Comparison of ENCODE assay signal across 1 cellular context in the genomic region with DNA sequence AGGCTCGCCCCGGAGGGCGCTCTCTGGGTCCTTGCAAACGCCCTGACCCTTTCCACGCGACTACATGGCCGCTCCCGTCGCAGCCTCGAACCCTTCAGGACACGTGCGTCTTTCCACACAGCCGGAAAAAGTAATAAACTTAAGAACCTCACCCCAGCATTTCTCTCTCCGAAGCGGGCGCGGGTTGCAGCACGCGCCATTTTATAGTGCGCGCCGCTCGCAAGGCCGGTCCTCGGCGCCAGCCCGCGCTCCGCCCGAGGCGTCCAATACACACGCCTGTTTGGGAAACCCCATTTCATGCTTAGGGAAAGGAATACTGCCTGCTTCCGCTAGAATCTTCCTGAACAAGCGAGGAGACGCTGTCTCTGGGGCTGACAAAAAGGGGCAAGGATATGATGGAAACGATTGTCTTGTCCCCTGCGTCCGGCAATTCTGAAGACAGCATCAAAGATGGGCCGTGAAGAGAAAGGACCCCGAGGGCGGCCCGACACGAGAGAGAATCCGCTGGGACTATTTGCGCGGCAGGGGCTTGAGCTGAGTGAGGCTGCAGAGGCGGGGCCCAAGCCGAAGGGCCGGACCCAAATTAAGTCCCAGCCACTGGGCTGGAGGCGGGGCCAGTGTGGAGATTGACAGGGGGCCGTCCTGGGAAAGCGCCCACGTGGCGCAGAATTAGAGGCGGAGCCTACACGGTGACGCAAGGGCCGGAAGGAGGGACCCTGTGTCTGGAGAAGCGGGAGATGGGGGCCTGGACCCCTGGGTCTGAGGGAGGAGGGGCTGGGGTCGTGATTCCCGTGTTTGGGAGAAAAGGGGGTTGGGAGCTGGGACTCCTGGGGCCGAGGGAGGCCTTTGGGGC.
A peak's percentile ranks its signal among the peaks of the same experiment; 100 is the strongest.
TF ChIP-seq lines count a peak whose summit lies in the region.

No MANE protein-coding gene starts in this region.

TF ChIP-seq in HepG2, 621 proteins besides CTCF, POLR2A, EP300 and RAD21 (continued from another document and continues in another):
- TF ChIP-seq, protein P1, sequence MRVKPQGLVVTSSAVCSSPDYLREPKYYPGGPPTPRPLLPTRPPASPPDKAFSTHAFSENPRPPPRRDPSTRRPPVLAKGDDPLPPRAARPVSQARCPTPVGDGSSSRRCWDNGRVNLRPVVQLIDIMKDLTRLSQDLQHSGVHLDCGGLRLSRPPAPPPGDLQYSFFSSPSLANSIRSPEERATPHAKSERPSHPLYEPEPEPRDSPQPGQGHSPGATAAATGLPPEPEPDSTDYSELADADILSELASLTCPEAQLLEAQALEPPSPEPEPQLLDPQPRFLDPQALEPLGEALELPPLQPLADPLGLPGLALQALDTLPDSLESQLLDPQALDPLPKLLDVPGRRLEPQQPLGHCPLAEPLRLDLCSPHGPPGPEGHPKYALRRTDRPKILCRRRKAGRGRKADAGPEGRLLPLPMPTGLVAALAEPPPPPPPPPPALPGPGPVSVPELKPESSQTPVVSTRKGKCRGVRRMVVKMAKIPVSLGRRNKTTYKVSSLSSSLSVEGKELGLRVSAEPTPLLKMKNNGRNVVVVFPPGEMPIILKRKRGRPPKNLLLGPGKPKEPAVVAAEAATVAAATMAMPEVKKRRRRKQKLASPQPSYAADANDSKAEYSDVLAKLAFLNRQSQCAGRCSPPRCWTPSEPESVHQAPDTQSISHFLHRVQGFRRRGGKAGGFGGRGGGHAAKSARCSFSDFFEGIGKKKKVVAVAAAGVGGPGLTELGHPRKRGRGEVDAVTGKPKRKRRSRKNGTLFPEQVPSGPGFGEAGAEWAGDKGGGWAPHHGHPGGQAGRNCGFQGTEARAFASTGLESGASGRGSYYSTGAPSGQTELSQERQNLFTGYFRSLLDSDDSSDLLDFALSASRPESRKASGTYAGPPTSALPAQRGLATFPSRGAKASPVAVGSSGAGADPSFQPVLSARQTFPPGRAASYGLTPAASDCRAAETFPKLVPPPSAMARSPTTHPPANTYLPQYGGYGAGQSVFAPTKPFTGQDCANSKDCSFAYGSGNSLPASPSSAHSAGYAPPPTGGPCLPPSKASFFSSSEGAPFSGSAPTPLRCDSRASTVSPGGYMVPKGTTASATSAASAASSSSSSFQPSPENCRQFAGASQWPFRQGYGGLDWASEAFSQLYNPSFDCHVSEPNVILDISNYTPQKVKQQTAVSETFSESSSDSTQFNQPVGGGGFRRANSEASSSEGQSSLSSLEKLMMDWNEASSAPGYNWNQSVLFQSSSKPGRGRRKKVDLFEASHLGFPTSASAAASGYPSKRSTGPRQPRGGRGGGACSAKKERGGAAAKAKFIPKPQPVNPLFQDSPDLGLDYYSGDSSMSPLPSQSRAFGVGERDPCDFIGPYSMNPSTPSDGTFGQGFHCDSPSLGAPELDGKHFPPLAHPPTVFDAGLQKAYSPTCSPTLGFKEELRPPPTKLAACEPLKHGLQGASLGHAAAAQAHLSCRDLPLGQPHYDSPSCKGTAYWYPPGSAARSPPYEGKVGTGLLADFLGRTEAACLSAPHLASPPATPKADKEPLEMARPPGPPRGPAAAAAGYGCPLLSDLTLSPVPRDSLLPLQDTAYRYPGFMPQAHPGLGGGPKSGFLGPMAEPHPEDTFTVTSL (CRISPR knock-in tag; IDR thresholded peaks at IDR 0.05; ENCODE audit: borderline replicate concordance), result no peak
- TF ChIP-seq ELF3 (CRISPR knock-in tag; IDR thresholded peaks at IDR 0.05) (no peak), EED (CRISPR knock-in tag; IDR thresholded peaks at IDR 0.05) (no peak), POLR2G (IDR thresholded peaks at IDR 0.05; ENCODE audit: low read depth, low read length) (peak; percentile 99), RFX1 (IDR thresholded peaks at IDR 0.05) (no peak), RFX5 (IDR thresholded peaks at IDR 0.05; ENCODE audit: low read depth, low read length) (0 out of 2 replicates have a peak, but pooled peaks have one; percentile 15), ZNF367 (CRISPR knock-in tag; IDR thresholded peaks at IDR 0.05; ENCODE audit: borderline replicate concordance) (no peak), PITX1 (CRISPR knock-in tag; IDR thresholded peaks at IDR 0.05) (no peak), ZNF788 (CRISPR knock-in tag; IDR thresholded peaks at IDR 0.05; ENCODE audit: borderline replicate concordance) (no peak; the same call in 1 of the 2 replicates), ZFAT (CRISPR knock-in tag; conservative IDR thresholded peaks at IDR 0.05) (no peak), RAD51 (IDR thresholded peaks at IDR 0.05; ENCODE audit: borderline replicate concordance) (peak; percentile 41; the same call in 1 of the 2 replicates), ZNF33B (CRISPR knock-in tag; IDR thresholded peaks at IDR 0.05) (peak; percentile 42; the same call in 1 of the 2 replicates), SP5 (CRISPR knock-in tag; IDR thresholded peaks at IDR 0.05; ENCODE audit: borderline replicate concordance, low read depth) (peak; percentile 68), ZMAT3 (CRISPR knock-in tag; conservative IDR thresholded peaks at IDR 0.05) (no peak), ZMYM2 (CRISPR knock-in tag; IDR thresholded peaks at IDR 0.05) (no peak), REPIN1 (CRISPR knock-in tag; IDR thresholded peaks at IDR 0.05; ENCODE audit: borderline replicate concordance, low read depth) (0 out of 2 replicates have a peak, but pooled peaks have one; percentile 46), KDM4B (CRISPR knock-in tag; IDR thresholded peaks at IDR 0.05) (no peak), ZNF34 (CRISPR knock-in tag; IDR thresholded peaks at IDR 0.05; ENCODE audit: borderline replicate concordance) (no peak), STAG1 (CRISPR knock-in tag; IDR thresholded peaks at IDR 0.05) (no peak), NFE2L2 (IDR thresholded peaks at IDR 0.05; ENCODE audit: low read length) (no peak)
- TF ChIP-seq, protein P2, sequence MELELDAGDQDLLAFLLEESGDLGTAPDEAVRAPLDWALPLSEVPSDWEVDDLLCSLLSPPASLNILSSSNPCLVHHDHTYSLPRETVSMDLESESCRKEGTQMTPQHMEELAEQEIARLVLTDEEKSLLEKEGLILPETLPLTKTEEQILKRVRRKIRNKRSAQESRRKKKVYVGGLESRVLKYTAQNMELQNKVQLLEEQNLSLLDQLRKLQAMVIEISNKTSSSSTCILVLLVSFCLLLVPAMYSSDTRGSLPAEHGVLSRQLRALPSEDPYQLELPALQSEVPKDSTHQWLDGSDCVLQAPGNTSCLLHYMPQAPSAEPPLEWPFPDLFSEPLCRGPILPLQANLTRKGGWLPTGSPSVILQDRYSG (CRISPR knock-in tag; IDR thresholded peaks at IDR 0.05), result no peak
- TF ChIP-seq, protein P3, sequence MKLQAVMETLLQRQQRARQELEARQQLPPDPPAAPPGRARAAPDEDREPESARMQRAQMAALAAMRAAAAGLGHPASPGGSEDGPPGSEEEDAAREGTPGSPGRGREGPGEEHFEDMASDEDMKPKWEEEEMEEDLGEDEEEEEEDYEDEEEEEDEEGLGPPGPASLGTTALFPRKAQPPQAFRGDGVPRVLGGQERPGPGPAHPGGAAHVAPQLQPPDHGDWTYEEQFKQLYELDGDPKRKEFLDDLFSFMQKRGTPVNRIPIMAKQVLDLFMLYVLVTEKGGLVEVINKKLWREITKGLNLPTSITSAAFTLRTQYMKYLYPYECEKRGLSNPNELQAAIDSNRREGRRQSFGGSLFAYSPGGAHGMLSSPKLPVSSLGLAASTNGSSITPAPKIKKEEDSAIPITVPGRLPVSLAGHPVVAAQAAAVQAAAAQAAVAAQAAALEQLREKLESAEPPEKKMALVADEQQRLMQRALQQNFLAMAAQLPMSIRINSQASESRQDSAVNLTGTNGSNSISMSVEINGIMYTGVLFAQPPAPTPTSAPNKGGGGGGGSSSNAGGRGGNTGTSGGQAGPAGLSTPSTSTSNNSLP (IDR thresholded peaks at IDR 0.05; ENCODE audit: low read depth, low read length), result peak; percentile 52; the same call in 1 of the 2 replicates
- TF ChIP-seq, protein P4, sequence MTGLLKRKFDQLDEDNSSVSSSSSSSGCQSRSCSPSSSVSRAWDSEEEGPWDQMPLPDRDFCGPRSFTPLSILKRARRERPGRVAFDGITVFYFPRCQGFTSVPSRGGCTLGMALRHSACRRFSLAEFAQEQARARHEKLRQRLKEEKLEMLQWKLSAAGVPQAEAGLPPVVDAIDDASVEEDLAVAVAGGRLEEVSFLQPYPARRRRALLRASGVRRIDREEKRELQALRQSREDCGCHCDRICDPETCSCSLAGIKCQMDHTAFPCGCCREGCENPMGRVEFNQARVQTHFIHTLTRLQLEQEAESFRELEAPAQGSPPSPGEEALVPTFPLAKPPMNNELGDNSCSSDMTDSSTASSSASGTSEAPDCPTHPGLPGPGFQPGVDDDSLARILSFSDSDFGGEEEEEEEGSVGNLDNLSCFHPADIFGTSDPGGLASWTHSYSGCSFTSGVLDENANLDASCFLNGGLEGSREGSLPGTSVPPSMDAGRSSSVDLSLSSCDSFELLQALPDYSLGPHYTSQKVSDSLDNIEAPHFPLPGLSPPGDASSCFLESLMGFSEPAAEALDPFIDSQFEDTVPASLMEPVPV (CRISPR knock-in tag; IDR thresholded peaks at IDR 0.05), result no peak
- TF ChIP-seq, protein P5, sequence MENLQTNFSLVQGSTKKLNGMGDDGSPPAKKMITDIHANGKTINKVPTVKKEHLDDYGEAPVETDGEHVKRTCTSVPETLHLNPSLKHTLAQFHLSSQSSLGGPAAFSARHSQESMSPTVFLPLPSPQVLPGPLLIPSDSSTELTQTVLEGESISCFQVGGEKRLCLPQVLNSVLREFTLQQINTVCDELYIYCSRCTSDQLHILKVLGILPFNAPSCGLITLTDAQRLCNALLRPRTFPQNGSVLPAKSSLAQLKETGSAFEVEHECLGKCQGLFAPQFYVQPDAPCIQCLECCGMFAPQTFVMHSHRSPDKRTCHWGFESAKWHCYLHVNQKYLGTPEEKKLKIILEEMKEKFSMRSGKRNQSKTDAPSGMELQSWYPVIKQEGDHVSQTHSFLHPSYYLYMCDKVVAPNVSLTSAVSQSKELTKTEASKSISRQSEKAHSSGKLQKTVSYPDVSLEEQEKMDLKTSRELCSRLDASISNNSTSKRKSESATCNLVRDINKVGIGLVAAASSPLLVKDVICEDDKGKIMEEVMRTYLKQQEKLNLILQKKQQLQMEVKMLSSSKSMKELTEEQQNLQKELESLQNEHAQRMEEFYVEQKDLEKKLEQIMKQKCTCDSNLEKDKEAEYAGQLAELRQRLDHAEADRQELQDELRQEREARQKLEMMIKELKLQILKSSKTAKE (CRISPR knock-in tag; IDR thresholded peaks at IDR 0.05; ENCODE audit: borderline replicate concordance), result no peak
- TF ChIP-seq, protein P6, sequence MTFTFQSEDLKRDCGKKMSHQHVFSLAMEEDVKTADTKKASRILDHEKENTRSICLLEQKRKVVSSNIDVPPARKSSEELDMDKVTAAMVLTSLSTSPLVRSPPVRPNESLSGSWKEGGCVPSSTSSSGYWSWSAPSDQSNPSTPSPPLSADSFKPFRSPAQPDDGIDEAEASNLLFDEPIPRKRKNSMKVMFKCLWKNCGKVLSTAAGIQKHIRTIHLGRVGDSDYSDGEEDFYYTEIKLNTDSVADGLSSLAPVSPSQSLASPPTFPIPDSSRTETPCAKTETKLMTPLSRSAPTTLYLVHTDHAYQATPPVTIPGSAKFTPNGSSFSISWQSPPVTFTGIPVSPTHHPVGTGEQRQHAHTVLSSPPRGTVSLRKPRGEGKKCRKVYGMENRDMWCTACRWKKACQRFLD (CRISPR knock-in tag; IDR thresholded peaks at IDR 0.05; ENCODE audit: borderline replicate concordance), result no peak
- TF ChIP-seq, protein P7, sequence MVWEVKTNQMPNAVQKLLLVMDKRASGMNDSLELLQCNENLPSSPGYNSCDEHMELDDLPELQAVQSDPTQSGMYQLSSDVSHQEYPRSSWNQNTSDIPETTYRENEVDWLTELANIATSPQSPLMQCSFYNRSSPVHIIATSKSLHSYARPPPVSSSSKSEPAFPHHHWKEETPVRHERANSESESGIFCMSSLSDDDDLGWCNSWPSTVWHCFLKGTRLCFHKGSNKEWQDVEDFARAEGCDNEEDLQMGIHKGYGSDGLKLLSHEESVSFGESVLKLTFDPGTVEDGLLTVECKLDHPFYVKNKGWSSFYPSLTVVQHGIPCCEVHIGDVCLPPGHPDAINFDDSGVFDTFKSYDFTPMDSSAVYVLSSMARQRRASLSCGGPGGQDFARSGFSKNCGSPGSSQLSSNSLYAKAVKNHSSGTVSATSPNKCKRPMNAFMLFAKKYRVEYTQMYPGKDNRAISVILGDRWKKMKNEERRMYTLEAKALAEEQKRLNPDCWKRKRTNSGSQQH (CRISPR knock-in tag; IDR thresholded peaks at IDR 0.05; ENCODE audit: low read depth), result no peak
- TF ChIP-seq, protein P8, sequence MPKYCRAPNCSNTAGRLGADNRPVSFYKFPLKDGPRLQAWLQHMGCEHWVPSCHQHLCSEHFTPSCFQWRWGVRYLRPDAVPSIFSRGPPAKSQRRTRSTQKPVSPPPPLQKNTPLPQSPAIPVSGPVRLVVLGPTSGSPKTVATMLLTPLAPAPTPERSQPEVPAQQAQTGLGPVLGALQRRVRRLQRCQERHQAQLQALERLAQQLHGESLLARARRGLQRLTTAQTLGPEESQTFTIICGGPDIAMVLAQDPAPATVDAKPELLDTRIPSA (CRISPR knock-in tag; IDR thresholded peaks at IDR 0.05; ENCODE audit: borderline replicate concordance), result no peak
- TF ChIP-seq, protein P9, sequence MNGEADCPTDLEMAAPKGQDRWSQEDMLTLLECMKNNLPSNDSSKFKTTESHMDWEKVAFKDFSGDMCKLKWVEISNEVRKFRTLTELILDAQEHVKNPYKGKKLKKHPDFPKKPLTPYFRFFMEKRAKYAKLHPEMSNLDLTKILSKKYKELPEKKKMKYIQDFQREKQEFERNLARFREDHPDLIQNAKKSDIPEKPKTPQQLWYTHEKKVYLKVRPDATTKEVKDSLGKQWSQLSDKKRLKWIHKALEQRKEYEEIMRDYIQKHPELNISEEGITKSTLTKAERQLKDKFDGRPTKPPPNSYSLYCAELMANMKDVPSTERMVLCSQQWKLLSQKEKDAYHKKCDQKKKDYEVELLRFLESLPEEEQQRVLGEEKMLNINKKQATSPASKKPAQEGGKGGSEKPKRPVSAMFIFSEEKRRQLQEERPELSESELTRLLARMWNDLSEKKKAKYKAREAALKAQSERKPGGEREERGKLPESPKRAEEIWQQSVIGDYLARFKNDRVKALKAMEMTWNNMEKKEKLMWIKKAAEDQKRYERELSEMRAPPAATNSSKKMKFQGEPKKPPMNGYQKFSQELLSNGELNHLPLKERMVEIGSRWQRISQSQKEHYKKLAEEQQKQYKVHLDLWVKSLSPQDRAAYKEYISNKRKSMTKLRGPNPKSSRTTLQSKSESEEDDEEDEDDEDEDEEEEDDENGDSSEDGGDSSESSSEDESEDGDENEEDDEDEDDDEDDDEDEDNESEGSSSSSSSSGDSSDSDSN (CRISPR knock-in tag; IDR thresholded peaks at IDR 0.05), result no peak; the same call in 1 of the 2 replicates
